7 cellular contexts compared by ENCODE assay signal in the genomic region with DNA sequence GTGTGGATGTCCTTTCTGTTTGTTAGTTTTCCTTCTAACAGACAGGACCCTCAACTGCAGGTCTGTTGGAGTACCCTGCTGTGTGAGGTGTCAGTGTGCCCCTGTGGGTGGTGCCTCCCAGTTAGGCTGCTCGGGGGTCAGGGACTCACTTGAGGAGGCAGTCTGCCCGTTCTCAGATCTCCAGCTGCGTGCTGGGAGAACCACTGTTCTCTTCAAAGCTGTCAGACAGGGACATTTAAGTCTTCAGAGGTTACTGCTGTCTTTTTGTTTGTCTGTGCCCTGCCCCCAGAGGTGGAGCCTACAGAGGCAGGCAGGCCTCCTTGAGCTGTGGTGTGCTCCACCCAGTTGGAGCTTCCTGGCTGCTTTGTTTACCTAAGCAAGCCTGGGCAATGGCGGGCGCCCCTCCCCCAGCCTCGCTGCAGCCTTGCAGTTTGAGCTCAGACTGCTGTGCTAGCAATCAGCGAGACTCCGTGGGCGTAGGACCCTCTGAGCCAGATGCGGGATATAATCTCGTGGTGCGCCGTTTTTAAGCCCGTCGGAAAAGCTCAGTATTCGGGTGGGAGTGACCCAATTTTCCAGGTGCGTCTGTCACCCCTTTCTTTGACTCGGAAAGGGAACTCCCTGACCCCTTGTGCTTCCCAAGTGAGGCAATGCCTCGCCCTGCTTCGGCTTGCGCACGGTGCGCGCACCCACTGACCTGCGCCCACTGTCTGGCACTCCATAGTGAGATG. TPM values are rescaled to one million over a fixed set of nuclear protein-coding genes. Genes with fewer than 3 reads are reported as not detected.
A peak's percentile ranks its signal among the peaks of the same experiment; 100 is the strongest.
DNase-seq lines count a peak whose midpoint lies in the region; ATAC-seq and TF ChIP-seq lines count a peak whose summit lies in the region.
"Not testable (repeated sequence)": the region's sequence is repeated elsewhere in the genome, so short reads cannot be mapped to it uniquely, and the experiment has no call there.

No MANE protein-coding gene starts in this region.

- not testable (repeated sequence) for H3K27ac Mint-ChIP-seq in CD4-positive, alpha-beta T cell
- H3K27ac Mint-ChIP-seq in GM23338 (peak overlapping the region; percentile 52), T-cell (peak overlapping the region; percentile 39 to 55), osteocyte (ENCODE audit: unreplicated experiment) (peak overlapping the region; percentile 65)
- H3K27ac Mint-ChIP-seq in activated CD4-positive, alpha-beta T cell treated with anti-CD3 and anti-CD28 coated beads, Interleukin-2, amount 10 ng/mL, durations not matched to agents 7 days and 5 days: peak overlapping the region; percentile 85

- CTCF ChIA-PET in CD4-positive, alpha-beta T cell (lab: Charles Lee): interaction anchor here (1.4 kb wide), 1 partner anchor 18 kb away, joined by 3 read pairs; no protein-coding TSS in a partner anchor
- CTCF ChIA-PET in T-cell (lab: Charles Lee): not testable (repeated sequence)
- CTCF ChIA-PET in activated CD4-positive, alpha-beta T cell treated with anti-CD3 and anti-CD28 coated beads, Interleukin-2, amount 10 ng/mL, durations not matched to agents 7 days and 5 days (lab: Charles Lee): interaction anchor here (1.6 kb wide), 1 partner anchor 12 kb away, joined by 4 read pairs; no protein-coding TSS in a partner anchor

- H3K27ac ChIP-seq in CD4-positive, alpha-beta T cell (ENCODE audit: low read depth, low read length): not testable (repeated sequence)
- H3K27ac ChIP-seq in GM23338 (ENCODE audit: low read depth): peak overlapping the region; percentile 78; the same call in 1 of the 2 replicates

- not testable (repeated sequence) for DNase-seq in CD4-positive, alpha-beta T cell; GM23338 (ENCODE audit: low spot score); activated CD4-positive, alpha-beta T cell treated with anti-CD3 and anti-CD28 coated beads, Interleukin-2, amount 10 ng/mL, durations not matched to agents 7 days and 5 days; osteocyte (ENCODE audit: extremely low spot score, unreplicated experiment)
- DNase-seq in T-cell: peak in 3 of 34 experiments; percentile 4 to 31 (median 19)
- peak; percentile 21 for DNase-seq in central memory CD4-positive, alpha-beta T cell
- peak in 2 of 3 donors; percentile 27 to 45 for DNase-seq in mucosa of descending colon

- not testable (repeated sequence) for H3K9me3 ChIP-seq in CD4-positive, alpha-beta T cell (ENCODE audit: control insufficient read depth, low read length); mucosa of descending colon

- not testable (repeated sequence) for H3K27me3 Mint-ChIP-seq in CD4-positive, alpha-beta T cell; GM23338 (ENCODE audit: insufficient read depth, low read depth, poor library complexity); T-cell; activated CD4-positive, alpha-beta T cell treated with anti-CD3 and anti-CD28 coated beads, Interleukin-2, amount 10 ng/mL, durations not matched to agents 7 days and 5 days; osteocyte (ENCODE audit: unreplicated experiment)

- H3K36me3 ChIP-seq in GM23338 (ENCODE audit: insufficient read depth); mucosa of descending colon (ENCODE audit: low read depth): not testable (repeated sequence)

- H3K4me2 ChIP-seq in GM23338: not testable (repeated sequence)

- intact Hi-C loops in CD4-positive, alpha-beta T cell (cut with DNase I, micrococcal nuclease); mucosa of descending colon (cut with DNase I, micrococcal nuclease): not testable (repeated sequence)

- H3K4me3 Mint-ChIP-seq in CD4-positive, alpha-beta T cell: peak overlapping the region; percentile 25
- H3K4me3 Mint-ChIP-seq in GM23338; activated CD4-positive, alpha-beta T cell treated with anti-CD3 and anti-CD28 coated beads, Interleukin-2, amount 10 ng/mL, durations not matched to agents 7 days and 5 days; osteocyte (ENCODE audit: unreplicated experiment): not testable (repeated sequence)
- H3K4me3 Mint-ChIP-seq in T-cell: peak overlapping the region; percentile 17 to 59 (median 41)

- not testable (repeated sequence) for H2AFZ ChIP-seq in GM23338

- H4K20me1 ChIP-seq in GM23338 (replicated peaks; ENCODE audit: insufficient read depth): not testable (repeated sequence)

- peaks cover 24% of the 10 kb centered on the region for H3K4me1 Mint-ChIP-seq in CD4-positive, alpha-beta T cell (ENCODE audit: low read depth)
- H3K4me1 Mint-ChIP-seq in GM23338: not testable (repeated sequence)
- H3K4me1 Mint-ChIP-seq in T-cell (peaks cover 10 to 23% (median 14%) of the 10 kb centered on the region in 3 donors), osteocyte (ENCODE audit: unreplicated experiment) (peaks cover 26% of the 10 kb centered on the region)
- peaks cover 17% of the 10 kb centered on the region for H3K4me1 Mint-ChIP-seq in activated CD4-positive, alpha-beta T cell treated with anti-CD3 and anti-CD28 coated beads, Interleukin-2, amount 10 ng/mL, durations not matched to agents 7 days and 5 days

- not testable (repeated sequence) for H3K4me1 ChIP-seq in GM23338 (ENCODE audit: insufficient read depth); mucosa of descending colon (ENCODE audit: low read depth)

- not testable (repeated sequence) for ATAC-seq in CD4-positive, alpha-beta T cell (ENCODE audit: poor library complexity); GM23338; T-cell (replicated peaks in 1 of 4); mucosa of descending colon

- H3K27me3 ChIP-seq in CD4-positive, alpha-beta T cell (ENCODE audit: control insufficient read depth, insufficient read depth, low read length); GM23338 (ENCODE audit: insufficient read depth): not testable (repeated sequence)

- not testable (repeated sequence) for H3K4me3 ChIP-seq in GM23338, mucosa of descending colon

- not testable (repeated sequence) for TF ChIP-seq CTCF in CD4-positive, alpha-beta T cell (IDR thresholded peaks at IDR 0.05); GM23338 (conservative IDR thresholded peaks at IDR 0.05; ENCODE audit: low read depth in 2 of 2); mucosa of descending colon (IDR thresholded peaks at IDR 0.05); osteocyte (IDR thresholded peaks at IDR 0.05)

- not testable (repeated sequence) for H3F3A ChIP-seq in GM23338 (replicated peaks; ENCODE audit: low read depth)

- not testable (repeated sequence) for H3K9me3 Mint-ChIP-seq in CD4-positive, alpha-beta T cell; T-cell; activated CD4-positive, alpha-beta T cell treated with anti-CD3 and anti-CD28 coated beads, Interleukin-2, amount 10 ng/mL, durations not matched to agents 7 days and 5 days; osteocyte (ENCODE audit: unreplicated experiment)
- peaks cover 40% of the 10 kb centered on the region for H3K9me3 Mint-ChIP-seq in GM23338

- not testable (repeated sequence) for H3K36me3 Mint-ChIP-seq in CD4-positive, alpha-beta T cell (ENCODE audit: low read depth); activated CD4-positive, alpha-beta T cell treated with anti-CD3 and anti-CD28 coated beads, Interleukin-2, amount 10 ng/mL, durations not matched to agents 7 days and 5 days (ENCODE audit: low read depth); osteocyte (ENCODE audit: unreplicated experiment)
- H3K36me3 Mint-ChIP-seq in GM23338 (ENCODE audit: low read depth) (peaks cover 34% of the 10 kb centered on the region), T-cell (peaks cover 11% of the 10 kb centered on the region)

- H3K9me2 ChIP-seq in GM23338 (ENCODE audit: insufficient read depth): not testable (repeated sequence)

- H3K79me2 ChIP-seq in GM23338 (replicated peaks; ENCODE audit: insufficient read depth): not testable (repeated sequence)

- POLR2A ChIA-PET in CD4-positive, alpha-beta T cell (lab: Charles Lee); T-cell (lab: Charles Lee); activated CD4-positive, alpha-beta T cell treated with anti-CD3 and anti-CD28 coated beads, Interleukin-2, amount 10 ng/mL, durations not matched to agents 7 days and 5 days (lab: Charles Lee): not testable (repeated sequence)

RNA-seq across cellular contexts. Expression of a gene that starts 52.2 kb away (rescaled TPM):
- total RNA-seq in CD4-positive, alpha-beta T cell: 10 to 100 TPM; 25.9 to 27.3 TPM
- total RNA-seq in GM23338 (2014; rRNA removed; shearing (Covaris generic)): 40.1 and 46.2 TPM in 2 replicates
- polyA plus RNA-seq in GM23338 (2016; fragmentation: Nextera tagmentation; extraction: Ambion mirVana): 25.4 and 26.8 TPM in 2 replicates
- 10 to 100 TPM; 22.6 to 33.4 (median 28.0) TPM for total RNA-seq in T-cell
- total RNA-seq in activated CD4-positive, alpha-beta T cell treated with anti-CD3 and anti-CD28 coated beads, Interleukin-2, amount 10 ng/mL, durations not matched to agents 7 days and 5 days: 10 to 100 TPM; 26.6 to 32.1 TPM
- total RNA-seq in mucosa of descending colon: 10 to 100 TPM; 36.3 to 43.1 (median 38.1) TPM
- 25.7 and 28.3 TPM in 2 replicates for total RNA-seq in osteocyte
